1 cellular context compared by ENCODE assay signal in the genomic region with DNA sequence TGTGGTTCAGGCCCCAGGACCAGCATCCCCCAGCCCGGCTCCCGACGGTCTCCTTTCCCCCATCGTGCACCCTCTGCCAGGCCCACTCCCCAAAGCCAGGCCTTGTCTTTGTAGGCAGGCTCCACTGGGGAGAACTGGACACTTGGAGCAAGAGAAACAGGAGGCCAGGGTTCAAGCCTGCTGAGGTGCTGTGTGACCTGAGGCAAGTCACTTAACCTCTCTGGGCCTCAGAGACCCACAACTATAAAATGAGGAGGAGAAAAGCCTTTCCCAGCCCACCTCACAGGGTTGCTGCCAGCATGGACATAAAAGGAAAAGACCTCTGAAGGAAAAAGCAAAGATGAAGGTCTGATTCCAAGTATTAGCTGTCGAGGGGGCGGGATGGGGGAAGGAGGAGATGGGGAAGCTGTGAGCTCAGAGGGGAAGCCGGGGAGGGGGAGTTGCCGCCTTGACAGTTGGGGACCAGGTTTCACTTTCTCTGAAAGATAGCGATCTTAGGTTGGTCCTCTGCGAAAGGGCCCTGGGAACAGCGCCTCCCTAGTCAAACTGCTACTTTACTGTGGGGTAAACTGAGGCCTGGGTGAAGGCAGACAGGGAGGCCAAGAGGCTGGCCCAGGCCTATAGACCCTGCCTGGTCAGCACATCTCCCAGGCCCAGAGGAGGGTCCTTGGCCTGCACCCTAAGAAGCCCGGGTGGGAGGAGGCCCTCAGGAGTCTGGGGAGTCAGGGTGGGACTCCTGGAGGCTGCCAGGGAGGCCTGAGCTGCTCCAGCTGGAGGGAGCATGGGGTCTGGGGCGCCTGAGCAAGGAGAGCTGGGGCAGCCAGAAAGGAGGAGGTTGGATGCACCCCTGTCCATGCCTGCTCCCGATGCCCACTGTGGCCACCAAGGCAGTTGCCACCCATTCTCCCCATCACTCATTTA.
TF ChIP-seq lines count a peak whose summit lies in the region.

No MANE protein-coding gene starts in this region.

TF ChIP-seq in HepG2, 621 proteins besides CTCF, POLR2A, EP300 and RAD21:
- TF ChIP-seq, protein P1, sequence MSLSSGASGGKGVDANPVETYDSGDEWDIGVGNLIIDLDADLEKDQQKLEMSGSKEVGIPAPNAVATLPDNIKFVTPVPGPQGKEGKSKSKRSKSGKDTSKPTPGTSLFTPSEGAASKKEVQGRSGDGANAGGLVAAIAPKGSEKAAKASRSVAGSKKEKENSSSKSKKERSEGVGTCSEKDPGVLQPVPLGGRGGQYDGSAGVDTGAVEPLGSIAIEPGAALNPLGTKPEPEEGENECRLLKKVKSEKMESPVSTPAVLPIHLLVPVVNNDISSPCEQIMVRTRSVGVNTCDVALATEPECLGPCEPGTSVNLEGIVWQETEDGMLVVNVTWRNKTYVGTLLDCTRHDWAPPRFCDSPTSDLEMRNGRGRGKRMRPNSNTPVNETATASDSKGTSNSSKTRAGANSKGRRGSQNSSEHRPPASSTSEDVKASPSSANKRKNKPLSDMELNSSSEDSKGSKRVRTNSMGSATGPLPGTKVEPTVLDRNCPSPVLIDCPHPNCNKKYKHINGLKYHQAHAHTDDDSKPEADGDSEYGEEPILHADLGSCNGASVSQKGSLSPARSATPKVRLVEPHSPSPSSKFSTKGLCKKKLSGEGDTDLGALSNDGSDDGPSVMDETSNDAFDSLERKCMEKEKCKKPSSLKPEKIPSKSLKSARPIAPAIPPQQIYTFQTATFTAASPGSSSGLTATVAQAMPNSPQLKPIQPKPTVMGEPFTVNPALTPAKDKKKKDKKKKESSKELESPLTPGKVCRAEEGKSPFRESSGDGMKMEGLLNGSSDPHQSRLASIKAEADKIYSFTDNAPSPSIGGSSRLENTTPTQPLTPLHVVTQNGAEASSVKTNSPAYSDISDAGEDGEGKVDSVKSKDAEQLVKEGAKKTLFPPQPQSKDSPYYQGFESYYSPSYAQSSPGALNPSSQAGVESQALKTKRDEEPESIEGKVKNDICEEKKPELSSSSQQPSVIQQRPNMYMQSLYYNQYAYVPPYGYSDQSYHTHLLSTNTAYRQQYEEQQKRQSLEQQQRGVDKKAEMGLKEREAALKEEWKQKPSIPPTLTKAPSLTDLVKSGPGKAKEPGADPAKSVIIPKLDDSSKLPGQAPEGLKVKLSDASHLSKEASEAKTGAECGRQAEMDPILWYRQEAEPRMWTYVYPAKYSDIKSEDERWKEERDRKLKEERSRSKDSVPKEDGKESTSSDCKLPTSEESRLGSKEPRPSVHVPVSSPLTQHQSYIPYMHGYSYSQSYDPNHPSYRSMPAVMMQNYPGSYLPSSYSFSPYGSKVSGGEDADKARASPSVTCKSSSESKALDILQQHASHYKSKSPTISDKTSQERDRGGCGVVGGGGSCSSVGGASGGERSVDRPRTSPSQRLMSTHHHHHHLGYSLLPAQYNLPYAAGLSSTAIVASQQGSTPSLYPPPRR (CRISPR knock-in tag; IDR thresholded peaks at IDR 0.05; ENCODE audit: borderline replicate concordance), result no peak
- TF ChIP-seq ZNF768 (CRISPR knock-in tag; IDR thresholded peaks at IDR 0.05), result peak; percentile 95
- no peak for TF ChIP-seq AGO1 (IDR thresholded peaks at IDR 0.05; ENCODE audit: low read depth, low read length, poor library complexity, severe bottlenecking)
TF ChIP-seq in HepG2: peak in this region for 1.
